20 cellular contexts compared by ENCODE assay signal in genomic region chr6:37200085-37200484, GRCh38. TPM values are rescaled to one million over a fixed set of nuclear protein-coding genes. Genes with fewer than 3 reads are reported as not detected.
"Had no signal": no experiment of that assay in that cellular context is flagged by ENCODE, and none has a peak within 500 bp of the region (broad histone marks: within the 10 kb centered on the region; RNA-seq: fewer than 3 reads in every experiment).

No MANE protein-coding gene starts in this region.

- H3K9me3 ChIP-seq: heart left ventricle, stomach, thoracic aorta, transverse colon had no signal

- H3K9me3 Mint-ChIP-seq: neural crest cell had no signal

- H3K36me3 ChIP-seq: heart left ventricle, stomach, thoracic aorta, transverse colon had no signal

- H3K27me3 ChIP-seq: dorsolateral prefrontal cortex, heart left ventricle, transverse colon had no signal

- H3K4me3 ChIP-seq: dorsolateral prefrontal cortex, heart left ventricle, lung, stomach, thoracic aorta, transverse colon had no signal

- H3K4me3 Mint-ChIP-seq: naive thymus-derived CD4-positive, alpha-beta T cell; neural crest cell had no signal

- ATAC-seq: heart left ventricle; left colon; left ventricle myocardium superior; naive thymus-derived CD4-positive, alpha-beta T cell had no signal

- H3K27me3 Mint-ChIP-seq: naive thymus-derived CD4-positive, alpha-beta T cell had no signal

- H3K4me1 Mint-ChIP-seq: neural crest cell had no signal

- DNase-seq: cortex of kidney; dorsolateral prefrontal cortex; effector CD8-positive, alpha-beta T cell; foreskin melanocyte; heart left ventricle; hippocampal formation; left colon; left ventricle myocardium superior; mesendoderm; naive thymus-derived CD4-positive, alpha-beta T cell; posterior cingulate gyrus; small intestine; stimulated activated CD4-positive, alpha-beta T cell treated with anti-CD3 and anti-CD28 coated beads, Interleukin-12 subunit alpha, Interleukin-12 subunit beta, amount 100 ng/mL, for 4 hours; stimulated activated naive CD4-positive, alpha-beta T cell; stomach; substantia nigra; transverse colon had no signal

- H3K27ac ChIP-seq: dorsolateral prefrontal cortex, heart left ventricle, stomach, thoracic aorta, transverse colon had no signal

RNA-seq across cellular contexts. Expression of gene TMEM217, which starts 57.9 kb away (rescaled TPM):
- total RNA-seq: left ventricle myocardium superior had no signal
